8 cellular contexts compared by ENCODE assay signal in genomic region chr18:3448845-3449701, GRCh38. TPM values are rescaled to one million over a fixed set of nuclear protein-coding genes. Genes with fewer than 3 reads are reported as not detected.
DNase-seq lines count a peak whose midpoint lies in the region; ATAC-seq, FAIRE-seq and TF ChIP-seq lines count a peak whose summit lies in the region.

No MANE protein-coding gene starts in this region.

- H3K4me3 Mint-ChIP-seq in activated CD8-positive, alpha-beta T cell treated with anti-CD3 and anti-CD28 coated beads, Interleukin-2, amount 10 ng/mL, durations not matched to agents 7 days and 5 days: peak overlapping the region; percentile 95

- H3K27me3 ChIP-seq in effector memory CD4-positive, alpha-beta T cell (replicated peaks; ENCODE audit: control insufficient read depth, insufficient read depth, low read length, poor library complexity, severe bottlenecking): no peaks in the 10 kb centered on the region

- H3K4me2 ChIP-seq in A549: peak overlapping the region; percentile 97

- peak overlapping the region; percentile 98 to 100 for H3K27ac ChIP-seq in A549
- H3K27ac ChIP-seq in effector memory CD4-positive, alpha-beta T cell (ENCODE audit: insufficient read depth, low read length, poor library complexity, severe bottlenecking): peak overlapping the region; percentile 99

- H3K9me3 ChIP-seq in A549: no peaks in the 10 kb centered on the region
- no peaks in the 10 kb centered on the region for H3K9me3 ChIP-seq in effector memory CD4-positive, alpha-beta T cell (ENCODE audit: control insufficient read depth, low read length)

- CTCF ChIA-PET in A549 (lab: Yijun Ruan, JAX): interaction anchor here (0.8 to 1.1 kb wide), 4 partner anchors 64 to 421 kb away, joined by 3 to 4 read pairs (median 3); no protein-coding TSS in a partner anchor
- CTCF ChIA-PET in activated CD8-positive, alpha-beta T cell treated with anti-CD3 and anti-CD28 coated beads, Interleukin-2, amount 10 ng/mL, durations not matched to agents 7 days and 5 days (lab: Charles Lee): interaction anchor here (0.7 to 1.4 kb wide), 3 partner anchors 137 to 163 kb away, joined by 3 to 4 read pairs (median 3); no protein-coding TSS in a partner anchor

- TF ChIP-seq POLR2A in A549 (IDR thresholded peaks at IDR 0.05; ENCODE audit: low read length): peak; percentile 47

- TF ChIP-seq RAD21 in A549 (conservative IDR thresholded peaks at IDR 0.05 in 1 of 2, IDR thresholded peaks at IDR 0.05 in 1 of 2): 0 out of 5 replicates have a peak, but pooled peaks have one; percentile 5 to 15

- H3K4me1 Mint-ChIP-seq in activated CD8-positive, alpha-beta T cell treated with anti-CD3 and anti-CD28 coated beads, Interleukin-2, amount 10 ng/mL, durations not matched to agents 7 days and 5 days (ENCODE audit: low read depth): peaks cover 33% of the 10 kb centered on the region

- H3K4me3 ChIP-seq in A549: peak overlapping the region; percentile 93
- H3K4me3 ChIP-seq in effector memory CD4-positive, alpha-beta T cell (ENCODE audit: insufficient read depth, low read depth, low read length, poor library complexity, severe bottlenecking): peak overlapping the region; percentile 71

- no peaks in the 10 kb centered on the region for H3K9me3 Mint-ChIP-seq in activated CD8-positive, alpha-beta T cell treated with anti-CD3 and anti-CD28 coated beads, Interleukin-2, amount 10 ng/mL, durations not matched to agents 7 days and 5 days (ENCODE audit: insufficient read depth)

- no peaks in the 10 kb centered on the region for H3K36me3 ChIP-seq in effector memory CD4-positive, alpha-beta T cell (ENCODE audit: control insufficient read depth, insufficient read depth, low read length)

- peak overlapping the region; percentile 93 for H3K27ac Mint-ChIP-seq in activated CD8-positive, alpha-beta T cell treated with anti-CD3 and anti-CD28 coated beads, Interleukin-2, amount 10 ng/mL, durations not matched to agents 7 days and 5 days

- DNase-seq in A549 (ENCODE audit: low read depth in 1 of 2, low spot score in 1 of 2): peak in 1 of 2 experiments; percentile 86
- peak; percentile 84 for DNase-seq in NCI-H748 (lab: John Stamatoyannopoulos, UW; ENCODE audit: unreplicated experiment)
- DNase-seq in activated CD8-positive, alpha-beta T cell treated with anti-CD3 and anti-CD28 coated beads, Interleukin-2, amount 10 ng/mL, durations not matched to agents 7 days and 5 days: peak; percentile 87
- peak; percentile 70 to 80 (median 76) for DNase-seq in effector memory CD4-positive, alpha-beta T cell
- peak; percentile 96 for DNase-seq in mesenteric fat pad (ENCODE audit: low spot score)
- peak; percentile 69 to 77 for DNase-seq in stimulated activated CD8-positive, alpha-beta memory T cell treated with anti-CD3 and anti-CD28 coated beads, Interleukin-15, amount 100 ng/mL, for 4 hours (ENCODE audit: low read depth in 2 of 2)

- H3K4me1 ChIP-seq in A549: peaks cover 25% of the 10 kb centered on the region
- H3K4me1 ChIP-seq in effector memory CD4-positive, alpha-beta T cell (ENCODE audit: control insufficient read depth, insufficient read depth, low read length, poor library complexity, severe bottlenecking): peaks cover 34% of the 10 kb centered on the region

- no peak for FAIRE-seq in A549 (lab: Jason Lieb, UNC)

- ATAC-seq in A549: peak; percentile 7 to 30
- ATAC-seq in GM18519 (IDR thresholded peaks at IDR 0.05; ENCODE audit: low FRiP score, unreplicated experiment): peak; percentile 43
- ATAC-seq in HG03060 (IDR thresholded peaks at IDR 0.05; ENCODE audit: low read depth, unreplicated experiment): peak; percentile 39
- peak; percentile 40 for ATAC-seq in activated CD8-positive, alpha-beta T cell treated with anti-CD3 and anti-CD28 coated beads, Interleukin-2, amount 10 ng/mL, durations not matched to agents 7 days and 5 days

- POLR2A ChIA-PET in A549 (lab: Yijun Ruan, JAX): interaction anchor here (0.6 to 3.3 kb wide), 14 partner anchors 9 to 641 kb away, joined by 3 to 47 read pairs (median 6); no protein-coding TSS in a partner anchor
- POLR2A ChIA-PET in activated CD8-positive, alpha-beta T cell treated with anti-CD3 and anti-CD28 coated beads, Interleukin-2, amount 10 ng/mL, durations not matched to agents 7 days and 5 days (lab: Charles Lee): interaction anchor here (1.0 to 4.2 kb wide), 11 partner anchors 9 to 878 kb away, joined by 3 to 40 read pairs (median 10); partner anchors contain the start of genes METTL4, MYL12A, MYL12B and NDC80

- no peaks in the 10 kb centered on the region for H3K27me3 Mint-ChIP-seq in activated CD8-positive, alpha-beta T cell treated with anti-CD3 and anti-CD28 coated beads, Interleukin-2, amount 10 ng/mL, durations not matched to agents 7 days and 5 days (ENCODE audit: low read depth)

- H3K36me3 Mint-ChIP-seq in activated CD8-positive, alpha-beta T cell treated with anti-CD3 and anti-CD28 coated beads, Interleukin-2, amount 10 ng/mL, durations not matched to agents 7 days and 5 days (ENCODE audit: low read depth): no peaks in the 10 kb centered on the region

- WGBS in A549 (ENCODE audit: missing lambda C conversion rate): 2% methylated on average over 29 of the region's 57 CpGs

- no peak for TF ChIP-seq CTCF in A549 (IDR thresholded peaks at IDR 0.05)

- peak; percentile 66 to 86; a peak in 3 of 5 replicates for TF ChIP-seq EP300 in A549 (IDR thresholded peaks at IDR 0.05)

TF ChIP-seq in A549, 52 proteins besides CTCF, POLR2A, EP300 and RAD21 (continues in another document):
- no peak for TF ChIP-seq ESRRA (IDR thresholded peaks at IDR 0.05; ENCODE audit: borderline replicate concordance, low read length)
- TF ChIP-seq REST (IDR thresholded peaks at IDR 0.05): 0 out of 2 replicates have a peak, but pooled peaks have one; percentile 19
- no peak; the same call in 1 of the 2 replicates for TF ChIP-seq GATA3 (IDR thresholded peaks at IDR 0.05; ENCODE audit: borderline replicate concordance)
- no peak for TF ChIP-seq NR3C1 (IDR thresholded peaks at IDR 0.05)
- TF ChIP-seq HMGXB4 (CRISPR knock-in tag; IDR thresholded peaks at IDR 0.05; ENCODE audit: borderline replicate concordance): no peak
- TF ChIP-seq BHLHE40 (IDR thresholded peaks at IDR 0.05; ENCODE audit: low read depth, low read length): no peak; the same call in 1 of the 2 replicates
- TF ChIP-seq KDM5A (IDR thresholded peaks at IDR 0.05): no peak
- TF ChIP-seq CHD2 (IDR thresholded peaks at IDR 0.05; ENCODE audit: low read length, partially characterized antibody): no peak
- TF ChIP-seq TFCP2L1 (CRISPR knock-in tag; IDR thresholded peaks at IDR 0.05): peak; percentile 88; the same call in 1 of the 2 replicates
- TF ChIP-seq CBX8 (IDR thresholded peaks at IDR 0.05): no peak
- TF ChIP-seq SMC3 (IDR thresholded peaks at IDR 0.05): 0 out of 3 replicates have a peak, but pooled peaks have one; percentile 16
- no peak for TF ChIP-seq FOXS1 (CRISPR knock-in tag; IDR thresholded peaks at IDR 0.05)
- TF ChIP-seq JUN (IDR thresholded peaks at IDR 0.05): peak; percentile 79 to 82

RNA-seq across cellular contexts. Expression of gene TGIF1, which starts 0.9 kb away (rescaled TPM):
- polyA plus RNA-seq in A549 (2011; rRNA removed): 174 and 196 TPM in 2 replicates
- polyA plus RNA-seq in A549 (2012; cell fraction: cytosol; rRNA removed): 187 and 232 TPM in 2 replicates
- 218 and 317 TPM in 2 replicates for polyA plus RNA-seq in A549 (2012; cell fraction: nucleus; rRNA removed)
- polyA plus RNA-seq in A549 (2017; fragmentation: RNase III; extraction: RNeasy Plus Mini Kit Qiagen cat#74134 plus additional on column Dnase treatment): 132 to 160 TPM (median 159 TPM) in 3 replicates
- 302 and 322 TPM in 2 replicates for polyA minus RNA-seq in A549 (2011; rRNA and poly(A)+ RNA removed)
- 1 to 10 TPM; 8.2 to 8.7 TPM for total RNA-seq in activated CD8-positive, alpha-beta T cell treated with anti-CD3 and anti-CD28 coated beads, Interleukin-2, amount 10 ng/mL, durations not matched to agents 7 days and 5 days
- total RNA-seq in mesenteric fat pad: 59.3 TPM
